ENCODE assay signal across 1 cellular context in genomic region chr7:156474241-156474743, GRCh38.
TF ChIP-seq lines count a peak whose summit lies in the region.

No MANE protein-coding gene starts in this region.

TF ChIP-seq in HepG2, 621 proteins besides CTCF, POLR2A, EP300 and RAD21 (continued from another document and continues in another):
- TF ChIP-seq FOXK1 (CRISPR knock-in tag; IDR thresholded peaks at IDR 0.05; ENCODE audit: borderline replicate concordance, low read depth) (peak; percentile 47; the same call in 1 of the 2 replicates), CBX1 (IDR thresholded peaks at IDR 0.05; ENCODE audit: low read depth) (no peak), HNF1B (CRISPR knock-in tag; IDR thresholded peaks at IDR 0.05) (peak; percentile 45; the same call in 1 of the 2 replicates), NFIC (IDR thresholded peaks at IDR 0.05; ENCODE audit: low read length) (peak; percentile 35; the same call in 1 of the 2 replicates), KDM6A (CRISPR knock-in tag; IDR thresholded peaks at IDR 0.05; ENCODE audit: low read depth) (peak; percentile 67), TAF15 (IDR thresholded peaks at IDR 0.05; ENCODE audit: low read depth, low read length, poor library complexity, severe bottlenecking) (no peak), ZNF772 (CRISPR knock-in tag; IDR thresholded peaks at IDR 0.05) (no peak), CREB1 (IDR thresholded peaks at IDR 0.05) (no peak), CREB1 (CRISPR knock-in tag; IDR thresholded peaks at IDR 0.05) (no peak), MIER2 (CRISPR knock-in tag; IDR thresholded peaks at IDR 0.05) (peak; percentile 14; the same call in 1 of the 2 replicates), ZNF383 (CRISPR knock-in tag; IDR thresholded peaks at IDR 0.05; ENCODE audit: borderline replicate concordance) (no peak), TCF7L2 (IDR thresholded peaks at IDR 0.05; ENCODE audit: low read depth, low read length) (no peak), RXRB (CRISPR knock-in tag; IDR thresholded peaks at IDR 0.05; ENCODE audit: borderline replicate concordance) (peak; percentile 79), HMGXB3 (CRISPR knock-in tag; IDR thresholded peaks at IDR 0.05; ENCODE audit: borderline replicate concordance) (peak; percentile 41; the same call in 1 of the 2 replicates), TCF12 (IDR thresholded peaks at IDR 0.05) (no peak), TCF12 (CRISPR knock-in tag; IDR thresholded peaks at IDR 0.05) (no peak), IKZF4 (CRISPR knock-in tag; IDR thresholded peaks at IDR 0.05; ENCODE audit: borderline replicate concordance, low read depth, not compliant biosample characterization) (no peak), ZNF580 (CRISPR knock-in tag; IDR thresholded peaks at IDR 0.05; ENCODE audit: borderline replicate concordance, low read depth) (no peak), ZNF569 (CRISPR knock-in tag; IDR thresholded peaks at IDR 0.05; ENCODE audit: borderline replicate concordance) (no peak), CBX2 (IDR thresholded peaks at IDR 0.05; ENCODE audit: low read depth, low read length) (no peak), CBX2 (CRISPR knock-in tag; IDR thresholded peaks at IDR 0.05; ENCODE audit: low read depth) (no peak), NFE2L1 (CRISPR knock-in tag; IDR thresholded peaks at IDR 0.05; ENCODE audit: borderline replicate concordance) (no peak), NR2C2 (CRISPR knock-in tag; IDR thresholded peaks at IDR 0.05; ENCODE audit: borderline replicate concordance) (peak; percentile 58; the same call in 1 of the 2 replicates), CSRNP2 (CRISPR knock-in tag; conservative IDR thresholded peaks at IDR 0.05; ENCODE audit: low read depth) (no peak), ZNF607 (CRISPR knock-in tag; IDR thresholded peaks at IDR 0.05; ENCODE audit: borderline replicate concordance) (no peak), SP1 (IDR thresholded peaks at IDR 0.05) (no peak), SP1 (CRISPR knock-in tag; IDR thresholded peaks at IDR 0.05) (no peak), TFDP1 (CRISPR knock-in tag; IDR thresholded peaks at IDR 0.05; ENCODE audit: borderline replicate concordance) (no peak; the same call in 1 of the 2 replicates), RBM39 (IDR thresholded peaks at IDR 0.05; ENCODE audit: low read depth, low read length, poor library complexity, severe bottlenecking) (no peak), ZNF343 (CRISPR knock-in tag; IDR thresholded peaks at IDR 0.05) (no peak), MED1 (CRISPR knock-in tag; IDR thresholded peaks at IDR 0.05) (peak; percentile 64), ZNF138 (CRISPR knock-in tag; IDR thresholded peaks at IDR 0.05; ENCODE audit: low read depth) (no peak), ZFP1 (CRISPR knock-in tag; IDR thresholded peaks at IDR 0.05) (peak; percentile 39; the same call in 1 of the 2 replicates), FOXA3 (CRISPR knock-in tag; IDR thresholded peaks at IDR 0.05) (peak; percentile 87), ZHX2 (IDR thresholded peaks at IDR 0.05; ENCODE audit: low read depth) (no peak), ZHX2 (CRISPR knock-in tag; IDR thresholded peaks at IDR 0.05; ENCODE audit: borderline replicate concordance) (no peak), ZNF292 (CRISPR knock-in tag; IDR thresholded peaks at IDR 0.05; ENCODE audit: borderline replicate concordance, low read depth) (peak; percentile 46; the same call in 1 of the 2 replicates), ZNF644 (CRISPR knock-in tag; IDR thresholded peaks at IDR 0.05; ENCODE audit: low read depth) (peak; percentile 77; the same call in 1 of the 2 replicates), ZNF557 (CRISPR knock-in tag; IDR thresholded peaks at IDR 0.05) (no peak), SOX6 (IDR thresholded peaks at IDR 0.05) (no peak), SOX6 (CRISPR knock-in tag; IDR thresholded peaks at IDR 0.05) (peak; percentile 40; the same call in 1 of the 2 replicates), ZNF609 (CRISPR knock-in tag; IDR thresholded peaks at IDR 0.05; ENCODE audit: borderline replicate concordance) (peak; percentile 45; the same call in 1 of the 2 replicates), KDM2A (CRISPR knock-in tag; IDR thresholded peaks at IDR 0.05; ENCODE audit: borderline replicate concordance, low read depth) (no peak), ZNF546 (CRISPR knock-in tag; conservative IDR thresholded peaks at IDR 0.05) (no peak), POGZ (CRISPR knock-in tag; IDR thresholded peaks at IDR 0.05) (peak; percentile 45; the same call in 1 of the 2 replicates), HNF4A (CRISPR knock-in tag; IDR thresholded peaks at IDR 0.05) (peak; percentile 87), FOSL2 (CRISPR knock-in tag; IDR thresholded peaks at IDR 0.05) (peak; percentile 99)
